ENCODE assay signal across 18 cellular contexts in the genomic region with DNA sequence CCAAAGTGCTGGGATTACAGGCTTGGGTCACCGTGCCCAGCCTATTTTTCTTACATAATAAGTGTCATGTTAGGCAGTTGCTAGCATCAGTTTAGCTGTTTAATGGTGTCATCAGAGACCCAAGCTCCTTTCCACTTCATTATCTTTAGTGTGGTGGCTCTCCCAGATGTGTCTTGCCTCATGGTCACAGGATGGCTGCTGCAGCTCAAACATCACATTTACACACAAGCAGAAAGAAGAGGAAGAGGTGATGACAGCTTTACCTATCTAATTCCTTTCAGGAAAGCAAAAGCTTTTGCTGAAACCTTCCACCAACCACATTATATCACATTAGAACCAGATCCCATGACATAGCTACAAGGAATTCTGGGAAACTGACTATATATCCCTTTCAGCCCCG.
"Had no signal": no experiment of that assay in that cellular context is flagged by ENCODE, and none has a peak within 500 bp of the region (broad histone marks: within the 10 kb centered on the region; RNA-seq: fewer than 3 reads in every experiment).

No MANE protein-coding gene starts in this region.

- H3K9me3 ChIP-seq: MG63, SK-N-SH had no signal

- H3K9ac ChIP-seq: SK-N-SH had no signal

- H3K4me2 ChIP-seq: SK-N-SH had no signal

- DNase-seq: Karpas-422; KG1; MG63; NCI-H1436; NCI-H187; NCI-H2029; NCI-H2081 treated with DMSO at 0.1 percent for 48 hours; NCI-H2171; NCI-H446 treated with DMSO at 0.1 percent for 48 hours; NCI-H510A treated with DMSO at 0.1 percent for 48 hours; NCI-H526; NCI-H82; NK-92 treated with Interleukin-12 subunit alpha and Interleukin-12 subunit beta, amount 100 ng/mL, for 24 hours; PC-3; SK-N-SH; SW 1271 had no signal

- H3K27me3 ChIP-seq: MG63 had no signal

- H3K36me3 ChIP-seq: MG63 had no signal

- H3K4me3 ChIP-seq: MG63 had no signal

- ATAC-seq: Panc1, PC-3 had no signal

- H3K27ac ChIP-seq: RWPE1 had no signal
